In the genomic region with DNA sequence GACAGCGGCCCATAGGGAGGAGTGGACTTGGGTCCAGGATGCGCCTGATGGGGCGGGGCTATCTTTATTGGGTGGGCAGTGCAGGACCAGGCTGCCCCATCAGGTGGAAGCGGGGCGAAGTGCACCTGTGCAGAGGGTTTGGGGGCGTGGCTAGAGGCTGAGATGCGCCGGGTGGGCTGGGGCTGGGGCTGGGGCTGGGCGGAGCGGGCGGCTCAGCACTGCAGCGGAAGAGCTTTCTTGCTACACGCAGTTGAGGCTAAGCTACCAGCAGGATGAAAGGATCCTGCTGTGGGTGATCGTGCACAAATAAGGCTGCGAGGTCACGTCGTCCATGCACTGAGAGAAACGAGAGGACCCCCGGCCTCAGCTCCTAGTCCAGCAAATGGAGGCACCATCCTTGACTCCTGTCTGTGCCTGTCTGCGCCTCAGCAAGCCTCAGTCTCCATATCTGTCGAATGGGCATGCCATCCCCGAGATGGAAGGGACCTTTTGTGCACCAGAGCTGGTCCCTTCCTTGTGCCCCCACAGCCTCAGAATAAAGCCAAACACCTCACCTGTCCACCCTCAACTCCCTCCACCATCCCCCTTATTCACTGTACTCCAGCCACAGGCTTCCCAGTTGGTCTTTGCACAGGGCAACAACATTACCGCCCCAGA, we compare ENCODE assay signal across 15 cellular contexts. TPM values are rescaled to one million over a fixed set of nuclear protein-coding genes. Genes with fewer than 3 reads are reported as not detected.
A peak's percentile ranks its signal among the peaks of the same experiment; 100 is the strongest.
DNase-seq lines count a peak whose midpoint lies in the region; ATAC-seq and TF ChIP-seq lines count a peak whose summit lies in the region.
"Had no signal": no experiment of that assay in that cellular context is flagged by ENCODE, and none has a peak within 500 bp of the region (broad histone marks: within the 10 kb centered on the region; RNA-seq: fewer than 3 reads in every experiment).

No MANE protein-coding gene starts in this region.

- no peak overlapping the region for H3K4me3 Mint-ChIP-seq in glutamatergic neuron (ENCODE audit: unreplicated experiment)

- peaks cover 12% of the 10 kb centered on the region for H3K4me1 ChIP-seq in OCI-LY7 (ENCODE audit: insufficient read depth, low read length, poor library complexity, severe bottlenecking)
- H3K4me1 ChIP-seq: pancreas had no signal

- intact Hi-C loops in OCI-LY7 (cut with micrococcal nuclease; ENCODE audit: unreplicated experiment): no loop called here

- CTCF ChIA-PET in OCI-LY7 (lab: Charles Lee; ENCODE audit: unreplicated experiment): no interaction called here

- H3K4me2 ChIP-seq in OCI-LY7 (ENCODE audit: low read length): peak overlapping the region; percentile 52; the same call in 1 of the 2 replicates

- peak overlapping the region; percentile 5 for H3K4me3 ChIP-seq in OCI-LY7 (ENCODE audit: low read depth, low read length, poor library complexity, severe bottlenecking)
- H3K4me3 ChIP-seq: HAP-1, lung, pancreas had no signal

- H3K27me3 Mint-ChIP-seq in glutamatergic neuron (ENCODE audit: unreplicated experiment): peaks cover 11% of the 10 kb centered on the region

- POLR2A ChIA-PET in OCI-LY7 (lab: Charles Lee): interaction anchor here (1.0 kb wide), 1 partner anchor 13 kb away, joined by 5 read pairs; no protein-coding TSS in a partner anchor

- DNase-seq in COR-L47 (lab: John Stamatoyannopoulos, UW) (peak; percentile 35), OCI-LY7 (ENCODE audit: low spot score) (peak; percentile 66), glutamatergic neuron (peak; percentile 33), mesenteric fat pad (ENCODE audit: low spot score) (no peak)
- DNase-seq: KBM-7; pancreas; stimulated activated naive CD8-positive, alpha-beta T cell treated with anti-CD3 and anti-CD28 coated beads, Interleukin-15, amount 100 ng/mL, for 72 hours had no signal

- no peak overlapping the region for H3K27ac ChIP-seq in 22Rv1
- no peak overlapping the region for H3K27ac ChIP-seq in OCI-LY7 (ENCODE audit: low read depth, low read length, poor library complexity, severe bottlenecking)
- H3K27ac ChIP-seq: C4-2B, pancreas had no signal

- H3K27ac Mint-ChIP-seq in glutamatergic neuron (ENCODE audit: unreplicated experiment): no peak overlapping the region
- H3K27ac Mint-ChIP-seq: activated naive CD4-positive, alpha-beta T cell treated with anti-CD3 and anti-CD28 coated beads, Interleukin-2, amount 50 U/mL, for 24 hours had no signal

- H3K79me2 ChIP-seq in OCI-LY7 (ENCODE audit: insufficient read depth, low read depth, low read length): no peaks in the 10 kb centered on the region

- ATAC-seq in GM21447 (IDR thresholded peaks at IDR 0.05; ENCODE audit: unreplicated experiment): no peak
- ATAC-seq in GM19035 (IDR thresholded peaks at IDR 0.05; ENCODE audit: unreplicated experiment): no peak
- no peak for ATAC-seq in HG02973 (IDR thresholded peaks at IDR 0.05; ENCODE audit: unreplicated experiment)
- ATAC-seq: stimulated activated naive CD8-positive, alpha-beta T cell treated with anti-CD3 and anti-CD28 coated beads, Interleukin-15, amount 100 ng/mL, for 72 hours had no signal

- no peaks in the 10 kb centered on the region for H3K9me3 Mint-ChIP-seq in glutamatergic neuron (ENCODE audit: unreplicated experiment)
- H3K9me3 Mint-ChIP-seq: activated naive CD4-positive, alpha-beta T cell treated with anti-CD3 and anti-CD28 coated beads, Interleukin-2, amount 50 U/mL, for 24 hours; stimulated activated naive CD8-positive, alpha-beta T cell treated with anti-CD3 and anti-CD28 coated beads, Interleukin-15, amount 100 ng/mL, for 72 hours had no signal

- no peaks in the 10 kb centered on the region for H3K4me1 Mint-ChIP-seq in glutamatergic neuron (ENCODE audit: low read depth, unreplicated experiment)

- TF ChIP-seq CTCF in 22Rv1 (IDR thresholded peaks at IDR 0.05) (peak; percentile 27), OCI-LY7 (conservative IDR thresholded peaks at IDR 0.05; ENCODE audit: low read length) (no peak), glutamatergic neuron (IDR thresholded peaks at IDR 0.05; ENCODE audit: partially characterized antibody, unreplicated experiment) (no peak)

- H3K36me3 ChIP-seq in OCI-LY7 (ENCODE audit: insufficient read depth, low read length): no peaks in the 10 kb centered on the region
- H3K36me3 ChIP-seq: HAP-1, pancreas had no signal

- no peaks in the 10 kb centered on the region for H4K20me1 ChIP-seq in OCI-LY7 (ENCODE audit: insufficient read depth, low read length)

- H3K9me3 ChIP-seq in OCI-LY7 (ENCODE audit: low read length): no peaks in the 10 kb centered on the region
- H3K9me3 ChIP-seq: HAP-1, pancreas had no signal

- peak overlapping the region; percentile 43; the same call in 1 of the 2 replicates for H2AFZ ChIP-seq in OCI-LY7 (ENCODE audit: low read length)

- no TSS peak for BruUV-seq in OCI-LY7 (replicated peaks; lab: Mats Ljungman, UMichigan)

- H3K9me2 ChIP-seq in OCI-LY7 (ENCODE audit: insufficient read depth, low read length): no peaks in the 10 kb centered on the region

- H3K36me3 Mint-ChIP-seq in glutamatergic neuron (ENCODE audit: unreplicated experiment): no peaks in the 10 kb centered on the region
- H3K36me3 Mint-ChIP-seq: activated naive CD4-positive, alpha-beta T cell treated with anti-CD3 and anti-CD28 coated beads, Interleukin-2, amount 50 U/mL, for 24 hours had no signal

RNA-seq across cellular contexts. Expression of a gene that starts 20.9 kb away (rescaled TPM):
- total RNA-seq in OCI-LY7 (2014; rRNA removed; shearing (Covaris generic)): 8.6 and 16.1 TPM in 2 replicates
- total RNA-seq in OCI-LY7 (2022) (14.8 and 15.5 TPM in 2 replicates), glutamatergic neuron (ENCODE audit: unreplicated experiment) (217 TPM), mesenteric fat pad (31.5 TPM)

RNA-seq across cellular contexts. Expression of a gene that starts 42.4 kb away (rescaled TPM):
- 69.3 and 82.4 TPM in 2 replicates for total RNA-seq in OCI-LY7 (2014; rRNA removed; shearing (Covaris generic))
- total RNA-seq in OCI-LY7 (2022) (53.7 and 63.7 TPM in 2 replicates), glutamatergic neuron (ENCODE audit: unreplicated experiment) (51.4 TPM), mesenteric fat pad (49.1 TPM)

RNA-seq across cellular contexts. Expression of a gene that starts 42.7 kb away (rescaled TPM):
- total RNA-seq in OCI-LY7 (2014; rRNA removed; shearing (Covaris generic)): 225 and 255 TPM in 2 replicates
- 231 and 256 TPM in 2 replicates for total RNA-seq in OCI-LY7 (2022)
- total RNA-seq in glutamatergic neuron (ENCODE audit: unreplicated experiment): 177 TPM
- 147 TPM for total RNA-seq in mesenteric fat pad
